Comparison of ENCODE assay signal across 1 cellular context in genomic region chr4:122674371-122674770, GRCh38.
TF ChIP-seq lines count a peak whose summit lies in the region.

No MANE protein-coding gene starts in this region.

TF ChIP-seq in SK-N-SH, 30 proteins besides CTCF, POLR2A, EP300 and RAD21:
- TF ChIP-seq ZBTB33 (IDR thresholded peaks at IDR 0.05; ENCODE audit: borderline replicate concordance, low read depth) (no peak), TCF12 (IDR thresholded peaks at IDR 0.05) (peak; percentile 45; the same call in 1 of the 2 replicates)
